In genomic region chr14:101713641-101714349, GRCh38 we compare ENCODE assay signal across 1 cellular context.
TF ChIP-seq lines count a peak whose summit lies in the region.

No MANE protein-coding gene starts in this region.

TF ChIP-seq in K562, 482 proteins besides CTCF, POLR2A, EP300 and RAD21 (continued from another document and continues in another):
- TF ChIP-seq ZBTB2 (IDR thresholded peaks at IDR 0.05) (0 out of 2 replicates have a peak, but pooled peaks have one; percentile 24), ZNF561 (CRISPR knock-in tag; conservative IDR thresholded peaks at IDR 0.05) (no peak), EP400 (IDR thresholded peaks at IDR 0.05) (peak; percentile 15; the same call in 1 of the 2 replicates), ATF7 (IDR thresholded peaks at IDR 0.05) (peak; percentile 46), ATF3 (IDR thresholded peaks at IDR 0.05) (peak; percentile 34; the same call in 1 of the 2 replicates), ATF3 (CRISPR knock-in tag; conservative IDR thresholded peaks at IDR 0.05) (no peak), TRIM24 (IDR thresholded peaks at IDR 0.05) (peak; percentile 64 to 80; a peak in 3 of 4 replicates), HDAC2 (IDR thresholded peaks at IDR 0.05) (peak; percentile 20; the same call in 1 of the 2 replicates), ZNF592 (IDR thresholded peaks at IDR 0.05) (peak; percentile 57; the same call in 1 of the 2 replicates), MLLT1 (IDR thresholded peaks at IDR 0.05) (peak; percentile 23 to 72; a peak in 2 of 4 replicates), TSHZ1 (CRISPR knock-in tag; IDR thresholded peaks at IDR 0.05) (no peak), THAP12 (CRISPR knock-in tag; IDR thresholded peaks at IDR 0.05) (no peak), ZBTB1 (CRISPR knock-in tag; IDR thresholded peaks at IDR 0.05; ENCODE audit: borderline replicate concordance, low read depth) (no peak), FOXK2 (conservative IDR thresholded peaks at IDR 0.05 in 1 of 2, IDR thresholded peaks at IDR 0.05 in 1 of 2; ENCODE audit: low read depth in 2 of 2) (no peak), NBN (IDR thresholded peaks at IDR 0.05; ENCODE audit: low read depth) (peak; percentile 39; the same call in 1 of the 2 replicates), ZSCAN29 (IDR thresholded peaks at IDR 0.05) (no peak), HSF4 (CRISPR knock-in tag; IDR thresholded peaks at IDR 0.05; ENCODE audit: borderline replicate concordance) (peak; percentile 34; the same call in 1 of the 2 replicates), CREB3 (tag; conservative IDR thresholded peaks at IDR 0.05; ENCODE audit: low read depth) (0 out of 2 replicates have a peak, but pooled peaks have one; percentile 30), KDM5B (IDR thresholded peaks at IDR 0.05; ENCODE audit: insufficient replicate concordance, low read depth, low read length) (peak; percentile 18), SUPT5H (IDR thresholded peaks at IDR 0.05) (peak; percentile 78), AFF1 (IDR thresholded peaks at IDR 0.05; ENCODE audit: low read depth in 1 of 2, partially characterized antibody in 2 of 2) (peak in 1 of 2 experiments; percentile 62), ZNF699 (CRISPR knock-in tag; IDR thresholded peaks at IDR 0.05; ENCODE audit: insufficient replicate concordance) (no peak), SMAD3 (CRISPR knock-in tag; conservative IDR thresholded peaks at IDR 0.05) (0 out of 2 replicates have a peak, but pooled peaks have one; percentile 3), TBP (optimal IDR thresholded peaks at IDR 0.05; ENCODE audit: low read depth, low read length) (peak; percentile 58), ELK1 (CRISPR knock-in tag; IDR thresholded peaks at IDR 0.05) (no peak), RFX1 (IDR thresholded peaks at IDR 0.05) (peak; percentile 13; the same call in 1 of the 2 replicates)
- TF ChIP-seq, protein P1, sequence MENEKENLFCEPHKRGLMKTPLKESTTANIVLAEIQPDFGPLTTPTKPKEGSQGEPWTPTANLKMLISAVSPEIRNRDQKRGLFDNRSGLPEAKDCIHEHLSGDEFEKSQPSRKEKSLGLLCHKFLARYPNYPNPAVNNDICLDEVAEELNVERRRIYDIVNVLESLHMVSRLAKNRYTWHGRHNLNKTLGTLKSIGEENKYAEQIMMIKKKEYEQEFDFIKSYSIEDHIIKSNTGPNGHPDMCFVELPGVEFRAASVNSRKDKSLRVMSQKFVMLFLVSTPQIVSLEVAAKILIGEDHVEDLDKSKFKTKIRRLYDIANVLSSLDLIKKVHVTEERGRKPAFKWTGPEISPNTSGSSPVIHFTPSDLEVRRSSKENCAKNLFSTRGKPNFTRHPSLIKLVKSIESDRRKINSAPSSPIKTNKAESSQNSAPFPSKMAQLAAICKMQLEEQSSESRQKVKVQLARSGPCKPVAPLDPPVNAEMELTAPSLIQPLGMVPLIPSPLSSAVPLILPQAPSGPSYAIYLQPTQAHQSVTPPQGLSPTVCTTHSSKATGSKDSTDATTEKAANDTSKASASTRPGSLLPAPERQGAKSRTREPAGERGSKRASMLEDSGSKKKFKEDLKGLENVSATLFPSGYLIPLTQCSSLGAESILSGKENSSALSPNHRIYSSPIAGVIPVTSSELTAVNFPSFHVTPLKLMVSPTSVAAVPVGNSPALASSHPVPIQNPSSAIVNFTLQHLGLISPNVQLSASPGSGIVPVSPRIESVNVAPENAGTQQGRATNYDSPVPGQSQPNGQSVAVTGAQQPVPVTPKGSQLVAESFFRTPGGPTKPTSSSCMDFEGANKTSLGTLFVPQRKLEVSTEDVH (IDR thresholded peaks at IDR 0.05; ENCODE audit: low read depth, partially characterized antibody): peak; percentile 25
